ENCODE assay signal across 13 cellular contexts in the genomic region with DNA sequence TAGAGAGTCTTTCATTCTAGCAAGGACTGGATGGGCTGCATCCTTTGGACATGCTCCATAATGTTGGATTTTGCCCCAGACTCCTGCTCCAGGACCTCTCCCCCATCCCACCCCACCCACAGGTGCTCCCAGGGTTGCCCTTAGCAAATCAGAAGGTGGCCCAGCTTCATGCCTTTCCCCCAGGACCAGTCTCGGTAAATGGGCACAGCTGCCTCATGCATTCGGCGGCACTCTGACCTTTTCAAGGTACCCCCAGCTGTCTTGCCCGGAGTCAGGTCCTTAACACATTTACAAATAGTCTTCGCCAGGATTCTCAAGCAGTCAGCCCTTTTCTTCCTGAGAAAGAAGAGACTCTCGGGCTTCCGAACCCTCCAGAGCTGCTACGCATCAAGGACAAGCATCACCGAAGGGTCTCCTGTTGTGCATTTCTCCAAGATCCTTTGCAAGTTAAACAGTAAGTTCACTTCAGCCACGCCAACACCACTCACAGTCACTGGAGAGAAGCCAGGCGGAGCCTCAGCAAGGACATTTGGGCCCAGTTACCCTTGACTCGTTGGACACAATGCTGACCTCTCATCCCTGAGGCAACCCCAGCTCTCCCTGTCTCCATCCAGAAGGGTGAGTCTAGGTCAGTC.
DNase-seq lines count a peak whose midpoint lies in the region; ATAC-seq and TF ChIP-seq lines count a peak whose summit lies in the region.
"Had no signal": no experiment of that assay in that cellular context is flagged by ENCODE, and none has a peak within 500 bp of the region (broad histone marks: within the 10 kb centered on the region; RNA-seq: fewer than 3 reads in every experiment).

No MANE protein-coding gene starts in this region.

- no peak for ATAC-seq in left ventricle myocardium superior
- ATAC-seq in GM21367 (IDR thresholded peaks at IDR 0.05; ENCODE audit: unreplicated experiment) = no peak
- ATAC-seq in HG03521 (IDR thresholded peaks at IDR 0.05; ENCODE audit: unreplicated experiment) = no peak
- ATAC-seq: HCT116 had no signal

- H3K4me1 ChIP-seq in right atrium auricular region (no peaks in the 10 kb centered on the region), esophagus muscularis mucosa (no peaks in the 10 kb centered on the region), vagina (no peaks in the 10 kb centered on the region)

- 95% methylated on average over 12 of the region's 12 CpGs for WGBS in esophagus muscularis mucosa

- no peak for TF ChIP-seq POLR2A in esophagus muscularis mucosa (IDR thresholded peaks at IDR 0.05; ENCODE audit: low read depth)
- TF ChIP-seq POLR2A in vagina (IDR thresholded peaks at IDR 0.05) = no peak

- H3K36me3 ChIP-seq in right atrium auricular region = no peaks in the 10 kb centered on the region
- no peaks in the 10 kb centered on the region for H3K36me3 ChIP-seq in esophagus muscularis mucosa
- H3K36me3 ChIP-seq in vagina = no peaks in the 10 kb centered on the region

- no peak overlapping the region for H3K27ac ChIP-seq in right atrium auricular region
- no peak overlapping the region for H3K27ac ChIP-seq in esophagus muscularis mucosa (replicated peaks in 1 of 4)
- no peak overlapping the region for H3K27ac ChIP-seq in vagina

- peak; percentile 55 for DNase-seq in right atrium auricular region (ENCODE audit: low spot score)
- no peak for DNase-seq in left ventricle myocardium superior
- DNase-seq in esophagus muscularis mucosa (ENCODE audit: extremely low spot score) = peak; percentile 62
- DNase-seq in stimulated activated CD8-positive, alpha-beta memory T cell treated with anti-CD3 and anti-CD28 coated beads, Interleukin-4, amount 100 ng/mL, for 48 hours = peak; percentile 8
- DNase-seq in vagina (ENCODE audit: extremely low spot score in 2 of 2) = peak; percentile 69 to 88
- DNase-seq: Calu3; CD4-positive, alpha-beta T cell; DMS 273 treated with DMSO at 0.1 percent for 48 hours; EL; IMR-90 had no signal

- H3K9me3 ChIP-seq in right atrium auricular region (no peaks in the 10 kb centered on the region), esophagus muscularis mucosa (peaks cover 0 to 3% (median 0%) of the 10 kb centered on the region in 4 donors), vagina (no peaks in the 10 kb centered on the region)

- intact Hi-C loops in left ventricle myocardium superior (cut with micrococcal nuclease) (no loop called here), esophagus muscularis mucosa (cut with DNase I) (no loop called here), vagina (cut with DNase I) (no loop called here)

- H3K4me3 ChIP-seq in right atrium auricular region (no peak overlapping the region), esophagus muscularis mucosa (no peak overlapping the region), vagina (no peak overlapping the region)

- TF ChIP-seq CTCF in right atrium auricular region (IDR thresholded peaks at IDR 0.05) (no peak), esophagus muscularis mucosa (IDR thresholded peaks at IDR 0.05) (no peak), vagina (IDR thresholded peaks at IDR 0.05) (no peak)

- H3K27me3 ChIP-seq in right atrium auricular region (no peaks in the 10 kb centered on the region), esophagus muscularis mucosa (no peaks in the 10 kb centered on the region), vagina (no peaks in the 10 kb centered on the region)

- no peak for TF ChIP-seq EP300 in esophagus muscularis mucosa (IDR thresholded peaks at IDR 0.05)
